6 cellular contexts compared by ENCODE assay signal in the genomic region with DNA sequence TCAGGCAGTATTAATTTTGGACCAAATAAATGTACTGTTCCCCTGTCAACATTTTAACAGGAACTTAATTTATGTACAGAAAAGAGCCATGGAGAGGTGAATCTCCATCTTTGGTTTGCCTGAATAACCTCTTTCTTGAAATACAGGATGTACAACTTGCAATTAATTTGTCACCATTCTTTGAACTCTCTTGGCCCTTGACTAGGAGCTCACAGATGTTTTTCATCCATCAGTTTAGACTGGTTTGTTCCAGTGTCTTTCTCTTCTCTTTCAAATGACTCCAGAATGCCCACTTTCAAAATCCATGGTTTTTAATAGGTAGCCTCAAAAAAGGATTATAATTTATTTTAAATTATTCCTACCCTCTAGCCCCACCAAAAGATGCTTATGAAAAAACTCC. TPM values are rescaled to one million over a fixed set of nuclear protein-coding genes. Genes with fewer than 3 reads are reported as not detected.
"Had no signal": no experiment of that assay in that cellular context is flagged by ENCODE, and none has a peak within 500 bp of the region (broad histone marks: within the 10 kb centered on the region; RNA-seq: fewer than 3 reads in every experiment).

No MANE protein-coding gene starts in this region.

- H3K4me3 Mint-ChIP-seq: GM23338, H9 had no signal

- H3K4me2 ChIP-seq: GM23338 had no signal

- H3K27ac Mint-ChIP-seq: GM23338, H9 had no signal

- DNase-seq: H9, HCEC 1CT, IMR-90 had no signal

- H3K9me3 Mint-ChIP-seq: GM23338, H9 had no signal

- ATAC-seq: GM23338, K562 had no signal

- H2AFZ ChIP-seq: GM23338 had no signal

- H3K4me3 ChIP-seq: GM23338, K562 had no signal

RNA-seq across cellular contexts. Expression of gene MAP3K7CL, which starts 5.0 kb away (rescaled TPM):
- total RNA-seq: H1, H9 had no signal
